20 cellular contexts compared by ENCODE assay signal in genomic region chr11:66609951-66610617, GRCh38. TPM values are rescaled to one million over a fixed set of nuclear protein-coding genes. Genes with fewer than 3 reads are reported as not detected.
A peak's percentile ranks its signal among the peaks of the same experiment; 100 is the strongest.
DNase-seq lines count a peak whose midpoint lies in the region; ATAC-seq and TF ChIP-seq lines count a peak whose summit lies in the region.
"Had no signal": no experiment of that assay in that cellular context is flagged by ENCODE, and none has a peak within 500 bp of the region (broad histone marks: within the 10 kb centered on the region; RNA-seq: fewer than 3 reads in every experiment).

No MANE protein-coding gene starts in this region.

- H3F3A ChIP-seq in MM.1S (ENCODE audit: insufficient read depth, low read length): no peaks in the 10 kb centered on the region

- H3K36me3 ChIP-seq in BLaER1 (peaks cover 28% of the 10 kb centered on the region), Caco-2 (ENCODE audit: control insufficient read depth, insufficient read depth, low read length) (no peaks in the 10 kb centered on the region), MM.1S (replicated peaks; ENCODE audit: insufficient read depth, low read length) (no peaks in the 10 kb centered on the region)

- H3K27ac Mint-ChIP-seq in Caco-2 (ENCODE audit: unreplicated experiment) (no peak overlapping the region), T-helper 17 cell (peak overlapping the region; percentile 12), naive B cell (peak overlapping the region; percentile 10 to 96 (median 92))
- H3K27ac Mint-ChIP-seq: activated naive CD4-positive, alpha-beta T cell treated with anti-CD3 and anti-CD28 coated beads for 36 hours; GM23338 had no signal

- H3K4me1 ChIP-seq in BLaER1 (peaks cover 65% of the 10 kb centered on the region), Caco-2 (peaks cover under 1% of the 10 kb centered on the region; the same call in 1 of the 2 replicates), MM.1S (ENCODE audit: low read length) (no peaks in the 10 kb centered on the region)
- H3K4me1 ChIP-seq: gastrocnemius medialis had no signal

- H3K27ac ChIP-seq in BLaER1: peak overlapping the region; percentile 52
- H3K27ac ChIP-seq in MM.1S (ENCODE audit: low read length): no peak overlapping the region
- H3K27ac ChIP-seq: body of pancreas, gastrocnemius medialis had no signal

- no peaks in the 10 kb centered on the region for H3K9me2 ChIP-seq in MM.1S (replicated peaks; ENCODE audit: insufficient read depth, low read length)

- H3K9ac ChIP-seq in BLaER1 (peak overlapping the region; percentile 39; the same call in 1 of the 2 replicates), MM.1S (ENCODE audit: low read length) (no peak overlapping the region)

- POLR2A ChIA-PET in Caco-2 (lab: Charles Lee): interaction anchor here (0.6 kb wide), 1 partner anchor 61 kb away, joined by 14 read pairs; no protein-coding TSS in a partner anchor

- CTCF ChIA-PET in Caco-2 (lab: Charles Lee): no interaction called here

- H3K4me1 Mint-ChIP-seq in Caco-2 (ENCODE audit: low read depth, unreplicated experiment) (no peaks in the 10 kb centered on the region), T-helper 17 cell (peaks cover 6% of the 10 kb centered on the region), naive B cell (peaks cover 34 to 55% (median 45%) of the 10 kb centered on the region in 3 donors)

- H3K4me3 Mint-ChIP-seq in Caco-2 (ENCODE audit: unreplicated experiment) (no peak overlapping the region), T-helper 17 cell (no peak overlapping the region), naive B cell (peak overlapping the region in 7 of 8 donors; percentile 32 to 83 (median 54))
- H3K4me3 Mint-ChIP-seq: activated naive CD4-positive, alpha-beta T cell treated with anti-CD3 and anti-CD28 coated beads for 36 hours; GM23338 had no signal

- no peak for DNase-seq in Caco-2
- no peak for DNase-seq in T-helper 17 cell
- DNase-seq in naive B cell: no peak
- no peak for DNase-seq in MM.1S
- DNase-seq: activated naive CD4-positive, alpha-beta T cell treated with anti-CD3 and anti-CD28 coated beads for 36 hours; body of pancreas; erythroblast; gastrocnemius medialis; Kasumi-1; NCI-H1417 treated with DMSO at 0.1 percent for 48 hours; NCI-H2171; stimulated activated CD4-positive, alpha-beta T cell treated with anti-CD3 and anti-CD28 coated beads, Interleukin-2, amount 100 ng/mL, for 24 hours; substantia nigra had no signal

- H3K9me3 Mint-ChIP-seq in Caco-2 (ENCODE audit: unreplicated experiment) (no peaks in the 10 kb centered on the region), naive B cell (peaks cover 0 to 2% (median 0%) of the 10 kb centered on the region in 7 donors)
- H3K9me3 Mint-ChIP-seq: activated naive CD4-positive, alpha-beta T cell treated with anti-CD3 and anti-CD28 coated beads for 36 hours; GM23338 had no signal

- H4K20me1 ChIP-seq in BLaER1 (no peaks in the 10 kb centered on the region), MM.1S (ENCODE audit: insufficient read depth, low read length) (no peaks in the 10 kb centered on the region)

- no peak overlapping the region for H2AFZ ChIP-seq in MM.1S (ENCODE audit: low read length)
- H2AFZ ChIP-seq: GM23338 had no signal

- TF ChIP-seq CTCF in Caco-2 (IDR thresholded peaks at IDR 0.05; ENCODE audit: insufficient read depth in 1 of 2, low read depth in 1 of 2, low read length in 1 of 2, severe bottlenecking in 1 of 2, unreplicated experiment in 1 of 2): no peak
- no peak for TF ChIP-seq CTCF in MM.1S (IDR thresholded peaks at IDR 0.05; ENCODE audit: low read length)

- H3K9me3 ChIP-seq in BLaER1: no peaks in the 10 kb centered on the region; the same call in 1 of the 2 replicates
- H3K9me3 ChIP-seq in Caco-2: no peaks in the 10 kb centered on the region
- H3K9me3 ChIP-seq in T-helper 17 cell (ENCODE audit: control insufficient read depth, low read length, poor library complexity, severe bottlenecking): no peaks in the 10 kb centered on the region
- no peaks in the 10 kb centered on the region for H3K9me3 ChIP-seq in MM.1S (replicated peaks; ENCODE audit: insufficient read depth, low read length)
- H3K9me3 ChIP-seq: body of pancreas, gastrocnemius medialis, mucosa of descending colon had no signal

- H3K27me3 ChIP-seq in BLaER1: no peaks in the 10 kb centered on the region
- H3K27me3 ChIP-seq in Caco-2 (replicated peaks; ENCODE audit: control insufficient read depth, insufficient read depth, low read length): no peaks in the 10 kb centered on the region
- no peaks in the 10 kb centered on the region for H3K27me3 ChIP-seq in MM.1S (replicated peaks; ENCODE audit: insufficient read depth, low read length)
- H3K27me3 ChIP-seq: body of pancreas, gastrocnemius medialis had no signal

- H3K79me2 ChIP-seq in MM.1S (ENCODE audit: low read length): no peaks in the 10 kb centered on the region

- H3K4me2 ChIP-seq in BLaER1: peak overlapping the region; percentile 55
- H3K4me2 ChIP-seq in MM.1S (ENCODE audit: low read depth, low read length): no peak overlapping the region
- H3K4me2 ChIP-seq: GM23338 had no signal

- H3K4me3 ChIP-seq in BLaER1: no peak overlapping the region
- H3K4me3 ChIP-seq in Caco-2 (ENCODE audit: low read depth, low read length): no peak overlapping the region
- no peak overlapping the region for H3K4me3 ChIP-seq in MM.1S (ENCODE audit: low read length)
- H3K4me3 ChIP-seq: body of pancreas, gastrocnemius medialis, GM23338, mucosa of descending colon had no signal

- BruUV-seq in Caco-2 (replicated peaks; lab: Mats Ljungman, UMichigan): TSS peak; percentile 11

- peak; percentile 39 for ATAC-seq in T-helper 17 cell
- no peak for ATAC-seq in naive B cell (ENCODE audit: low read depth in 2 of 2)
- no peak for ATAC-seq in HG03460 (IDR thresholded peaks at IDR 0.05; ENCODE audit: unreplicated experiment)
- ATAC-seq in GM21737 (IDR thresholded peaks at IDR 0.05; ENCODE audit: unreplicated experiment): no peak
- ATAC-seq: body of pancreas, gastrocnemius medialis, GM23338, left lobe of liver, mucosa of descending colon, sciatic nerve had no signal

- H3K27me3 Mint-ChIP-seq in Caco-2 (ENCODE audit: insufficient read depth, unreplicated experiment) (no peaks in the 10 kb centered on the region), T-helper 17 cell (no peaks in the 10 kb centered on the region), naive B cell (no peaks in the 10 kb centered on the region)

- H3K36me3 Mint-ChIP-seq in Caco-2 (ENCODE audit: insufficient read depth, unreplicated experiment) (peaks cover 10% of the 10 kb centered on the region), T-helper 17 cell (ENCODE audit: low read depth) (no peaks in the 10 kb centered on the region), naive B cell (peaks cover 0 to 3% of the 10 kb centered on the region in 2 donors)

- intact Hi-C loops in Caco-2 (cut with micrococcal nuclease; ENCODE audit: unreplicated experiment): no loop called here

RNA-seq across cellular contexts. Expression of gene RBM14, which starts 6.3 kb away (rescaled TPM):
- total RNA-seq in Caco-2 (2022) (160 and 173 TPM in 2 replicates), T-helper 17 cell (100 to 1,000 TPM; 286 to 398 TPM)
- polyA plus RNA-seq in naive B cell (ENCODE audit: low read depth in 6 of 6): 10 to 100 TPM; 68.0 to 97.2 (median 86.4) TPM

RNA-seq across cellular contexts. Expression of gene CCS, which starts 17.1 kb away (rescaled TPM):
- total RNA-seq in Caco-2 (2022) (52.9 and 54.0 TPM in 2 replicates), T-helper 17 cell (10 to 100 TPM; 23.1 to 23.4 TPM)
- polyA plus RNA-seq in naive B cell (ENCODE audit: low read depth in 6 of 6): 10 to 100 TPM; 51.8 to 87.8 (median 66.4) TPM

RNA-seq across cellular contexts. Expression of gene CCDC87, which starts 17.2 kb away (rescaled TPM):
- total RNA-seq in Caco-2 (2022) (1.0 TPM in 2 replicates), T-helper 17 cell (1 to 10 TPM in 1 of 2 donors, under 1 TPM in 1; 0.63 to 2.3 TPM)
- under 1 TPM in 2 of 6 donors, not detected in 4; 0.13 to 0.30 TPM for polyA plus RNA-seq in naive B cell (ENCODE audit: low read depth in 6 of 6)

RNA-seq across cellular contexts. Expression of gene RBM4, which starts 28.4 kb away (rescaled TPM):
- 257 and 273 TPM in 2 replicates for total RNA-seq in Caco-2 (2022)
- total RNA-seq in T-helper 17 cell: 100 to 1,000 TPM; 205 to 261 TPM
- polyA plus RNA-seq in naive B cell (ENCODE audit: low read depth in 6 of 6): 100 to 1,000 TPM; 197 to 275 (median 228) TPM

RNA-seq across cellular contexts. Expression of gene CTSF, which starts 41.7 kb away (rescaled TPM):
- total RNA-seq in Caco-2 (2022) (not detected in 2 replicates), T-helper 17 cell (10 to 100 TPM; 10.5 to 13.4 TPM)
- polyA plus RNA-seq in naive B cell (ENCODE audit: low read depth in 6 of 6): 10 to 100 TPM in 4 of 6 donors, 1 to 10 TPM in 2; 5.0 to 14.3 (median 11.4) TPM

Comparison
In these comparisons a context has a peak if more than half of its experiments do, and no peak if none do; other contexts are left out.
1. H3K4me3 Mint-ChIP-seq: peak in naive B cell (7 of 8); none in Caco-2 (single experiment) and T-helper 17 cell (single experiment).